Comparison of ENCODE assay signal across 12 cellular contexts in genomic region chr6:30726506-30727413, GRCh38. TPM values are rescaled to one million over a fixed set of nuclear protein-coding genes. Genes with fewer than 3 reads are reported as not detected.
A peak's percentile ranks its signal among the peaks of the same experiment; 100 is the strongest.
DNase-seq lines count a peak whose midpoint lies in the region; ATAC-seq and TF ChIP-seq lines count a peak whose summit lies in the region.
"Had no signal": no experiment of that assay in that cellular context is flagged by ENCODE, and none has a peak within 500 bp of the region (broad histone marks: within the 10 kb centered on the region; RNA-seq: fewer than 3 reads in every experiment).

No MANE protein-coding gene starts in this region.

- H3K27me3 ChIP-seq in AG04450 (ENCODE audit: control insufficient read depth, insufficient read depth, low read length) (no peaks in the 10 kb centered on the region), GM23338 (ENCODE audit: insufficient read depth) (no peaks in the 10 kb centered on the region), mesendoderm (ENCODE audit: insufficient read depth, low read length, poor library complexity) (no peaks in the 10 kb centered on the region), psoas muscle (ENCODE audit: insufficient read depth in 3 of 3, low read length in 2 of 3) (no peaks in the 10 kb centered on the region)
- H3K27me3 ChIP-seq: transverse colon had no signal

- ATAC-seq in GM23338 = no peak
- ATAC-seq in HG03280 (IDR thresholded peaks at IDR 0.05; ENCODE audit: unreplicated experiment) = no peak
- ATAC-seq in psoas muscle = no peak

- DNase-seq in AG04450 (ENCODE audit: low read depth, low spot score) = no peak
- no peak for DNase-seq in GM23338 (ENCODE audit: low spot score)
- no peak for DNase-seq in activated T-helper 1 cell treated with anti-CD3 and anti-CD28 coated beads, Interleukin-12 subunit alpha, Interleukin-12 subunit beta, Interleukin-2, Interleukin-4 antibody, amounts not matched to agents 30 ng/mL and 10 ng/mL and 1 ng/mL, durations not matched to agents 14 hours and 24 hours and 36 hours (ENCODE audit: low spot score)
- peak; percentile 93 for DNase-seq in mesendoderm
- DNase-seq in G401 (ENCODE audit: low spot score) = no peak
- DNase-seq in psoas muscle = no peak
- no peak for DNase-seq in stimulated activated naive CD4-positive, alpha-beta T cell treated with Interleukin-2 at 50 U/mL for 16 hours (lab: John Stamatoyannopoulos, UW)
- DNase-seq: activated naive CD4-positive, alpha-beta T cell treated with anti-CD3 and anti-CD28 coated beads, Interleukin-2, amount 50 U/mL, for 16 hours; NCI-H1092 treated with DMSO at 0.1 percent for 48 hours; stimulated activated CD4-positive, alpha-beta T cell treated with anti-CD3 and anti-CD28 coated beads, Interleukin-4, amount 100 ng/mL, for 4 hours; transverse colon had no signal

- H3K27me3 Mint-ChIP-seq in GM23338 (ENCODE audit: insufficient read depth, low read depth, poor library complexity) = peaks cover 46% of the 10 kb centered on the region
- H3K27me3 Mint-ChIP-seq in activated T-helper 1 cell treated with anti-CD3 and anti-CD28 coated beads, Interleukin-12 subunit alpha, Interleukin-12 subunit beta, Interleukin-2, Interleukin-4 antibody, amounts not matched to agents 30 ng/mL and 10 ng/mL and 1 ng/mL, durations not matched to agents 14 hours and 24 hours and 36 hours (ENCODE audit: insufficient read depth) = no peaks in the 10 kb centered on the region

- H3K4ac ChIP-seq in mesendoderm (ENCODE audit: low read depth, low read length) = no peak overlapping the region

- POLR2A ChIA-PET in AG04450 (lab: Yijun Ruan, JAX) = interaction anchor here (0.6 to 1.5 kb wide), 9 partner anchors 13 to 157 kb away, joined by 3 to 13 read pairs (median 4); partner anchors contain the start of genes DDR1 and FLOT1

- in situ Hi-C loops in G401 (cut with HindIII; ENCODE audit: low sequenced_read_pairs) = no loop called here

- H3F3A ChIP-seq in GM23338 (replicated peaks; ENCODE audit: low read depth) = peaks cover 73% of the 10 kb centered on the region

- TF ChIP-seq CTCF in AG04450 (IDR thresholded peaks at IDR 0.05; ENCODE audit: low read depth, low read length) = no peak
- no peak for TF ChIP-seq CTCF in GM23338 (conservative IDR thresholded peaks at IDR 0.05; ENCODE audit: low read depth in 2 of 2)
- TF ChIP-seq CTCF in psoas muscle (IDR thresholded peaks at IDR 0.05) = no peak

- no peaks in the 10 kb centered on the region; the same call in 2 of the 3 replicates for H3K9me3 Mint-ChIP-seq in GM23338
- H3K9me3 Mint-ChIP-seq in activated T-helper 1 cell treated with anti-CD3 and anti-CD28 coated beads, Interleukin-12 subunit alpha, Interleukin-12 subunit beta, Interleukin-2, Interleukin-4 antibody, amounts not matched to agents 30 ng/mL and 10 ng/mL and 1 ng/mL, durations not matched to agents 14 hours and 24 hours and 36 hours = no peaks in the 10 kb centered on the region

- no peaks in the 10 kb centered on the region for H3K9me3 ChIP-seq in AG04450 (ENCODE audit: control insufficient read depth, insufficient read depth, low read length)
- no peaks in the 10 kb centered on the region for H3K9me3 ChIP-seq in psoas muscle
- H3K9me3 ChIP-seq: transverse colon had no signal

- H2AFZ ChIP-seq in GM23338 = no peak overlapping the region

- H3K18ac ChIP-seq in mesendoderm (ENCODE audit: low read length) = no peak overlapping the region

- H3K27ac ChIP-seq in AG04450 (ENCODE audit: low read depth, low read length) (peak overlapping the region; percentile 21), GM23338 (ENCODE audit: low read depth) (peak overlapping the region; percentile 63), mesendoderm (ENCODE audit: low read depth, low read length) (peak overlapping the region; percentile 53), psoas muscle (no peak overlapping the region)

- no peaks in the 10 kb centered on the region for H3K79me1 ChIP-seq in mesendoderm (ENCODE audit: low read length)

- H2BK5ac ChIP-seq in mesendoderm (ENCODE audit: low read length) = no peak overlapping the region

- no peak overlapping the region for H2BK15ac ChIP-seq in mesendoderm (replicated peaks; ENCODE audit: low read depth)

- CTCF ChIA-PET in AG04450 (lab: Charles Lee) = interaction anchor here (0.6 to 2.4 kb wide), 6 partner anchors 43 to 923 kb away, joined by 3 to 7 read pairs (median 5); partner anchors contain the start of gene DHX16

- H2BK120ac ChIP-seq in mesendoderm (ENCODE audit: low read depth, low read length) = no peak overlapping the region

- H3K56ac ChIP-seq in mesendoderm (ENCODE audit: low read length) = no peak overlapping the region

- H3K4me2 ChIP-seq in GM23338 (no peak overlapping the region), mesendoderm (ENCODE audit: low read length) (no peak overlapping the region)

- H3K9ac ChIP-seq in mesendoderm (ENCODE audit: low read length) = no peak overlapping the region

- intact Hi-C loops in activated T-helper 1 cell treated with anti-CD3 and anti-CD28 coated beads, Interleukin-12 subunit alpha, Interleukin-12 subunit beta, Interleukin-2, Interleukin-4 antibody, amounts not matched to agents 30 ng/mL and 10 ng/mL and 1 ng/mL, durations not matched to agents 14 hours and 24 hours and 36 hours (cut with micrococcal nuclease) = no loop called here
- intact Hi-C loops in psoas muscle (cut with DNase I) = loop anchor here in 1 of 2 donors (10.0 kb wide), 1 partner anchor 182 kb away; no protein-coding TSS in a partner anchor

- H4K5ac ChIP-seq in mesendoderm (ENCODE audit: low read length) = no peak overlapping the region

- no peak overlapping the region for H4K8ac ChIP-seq in mesendoderm (ENCODE audit: low read depth, low read length)

- H3K79me2 ChIP-seq in GM23338 (replicated peaks; ENCODE audit: insufficient read depth) (peaks cover 22% of the 10 kb centered on the region), mesendoderm (ENCODE audit: control insufficient read depth, insufficient read depth, low read length) (peaks cover 23% of the 10 kb centered on the region)

- no peak overlapping the region for H3K23ac ChIP-seq in mesendoderm (ENCODE audit: low read length)

- H3K4me3 ChIP-seq in AG04450 (ENCODE audit: low read depth, low read length) (no peak overlapping the region), GM23338 (no peak overlapping the region), mesendoderm (ENCODE audit: low read length) (no peak overlapping the region), psoas muscle (no peak overlapping the region)
- H3K4me3 ChIP-seq: transverse colon had no signal

- H3K4me3 Mint-ChIP-seq in GM23338 = no peak overlapping the region
- no peak overlapping the region for H3K4me3 Mint-ChIP-seq in activated T-helper 1 cell treated with anti-CD3 and anti-CD28 coated beads, Interleukin-12 subunit alpha, Interleukin-12 subunit beta, Interleukin-2, Interleukin-4 antibody, amounts not matched to agents 30 ng/mL and 10 ng/mL and 1 ng/mL, durations not matched to agents 14 hours and 24 hours and 36 hours

- no peak overlapping the region for H2AK5ac ChIP-seq in mesendoderm (ENCODE audit: low read length)

- H3K9me2 ChIP-seq in GM23338 (ENCODE audit: insufficient read depth) = no peaks in the 10 kb centered on the region

- peaks cover 30% of the 10 kb centered on the region for H3K4me1 Mint-ChIP-seq in GM23338
- peaks cover 60% of the 10 kb centered on the region for H3K4me1 Mint-ChIP-seq in activated T-helper 1 cell treated with anti-CD3 and anti-CD28 coated beads, Interleukin-12 subunit alpha, Interleukin-12 subunit beta, Interleukin-2, Interleukin-4 antibody, amounts not matched to agents 30 ng/mL and 10 ng/mL and 1 ng/mL, durations not matched to agents 14 hours and 24 hours and 36 hours (ENCODE audit: low read depth)

- WGBS in mesendoderm (ENCODE audit: extremely low coverage, insufficient coverage, low lambda C conversion rate) = no CpG with 5 or more reads among the region's 11 CpGs
- WGBS in psoas muscle, 3 donors = 82 to 87% (median 83%) methylated on average over 9 to 11 of the region's 11 CpGs

- no peak overlapping the region for H3K27ac Mint-ChIP-seq in GM23338
- peak overlapping the region; percentile 34 for H3K27ac Mint-ChIP-seq in activated T-helper 1 cell treated with anti-CD3 and anti-CD28 coated beads, Interleukin-12 subunit alpha, Interleukin-12 subunit beta, Interleukin-2, Interleukin-4 antibody, amounts not matched to agents 30 ng/mL and 10 ng/mL and 1 ng/mL, durations not matched to agents 14 hours and 24 hours and 36 hours

- H3K36me3 Mint-ChIP-seq in GM23338 (ENCODE audit: low read depth) = peaks cover 76% of the 10 kb centered on the region
- peaks cover 69% of the 10 kb centered on the region for H3K36me3 Mint-ChIP-seq in activated T-helper 1 cell treated with anti-CD3 and anti-CD28 coated beads, Interleukin-12 subunit alpha, Interleukin-12 subunit beta, Interleukin-2, Interleukin-4 antibody, amounts not matched to agents 30 ng/mL and 10 ng/mL and 1 ng/mL, durations not matched to agents 14 hours and 24 hours and 36 hours (ENCODE audit: low read depth)

- H3K36me3 ChIP-seq in GM23338 (ENCODE audit: insufficient read depth) = peaks cover 39% of the 10 kb centered on the region
- peaks cover 20% of the 10 kb centered on the region for H3K36me3 ChIP-seq in mesendoderm (ENCODE audit: control insufficient read depth, insufficient read depth, low read length)
- peaks cover 16 to 92% of the 10 kb centered on the region in 2 donors for H3K36me3 ChIP-seq in psoas muscle (ENCODE audit: insufficient read depth in 1 of 2, low read depth in 1 of 2)

- H3K4me1 ChIP-seq in GM23338 (ENCODE audit: insufficient read depth) = peaks cover 6% of the 10 kb centered on the region
- H3K4me1 ChIP-seq in mesendoderm (ENCODE audit: control insufficient read depth, low read depth, low read length) = no peaks in the 10 kb centered on the region
- peaks cover 16% of the 10 kb centered on the region for H3K4me1 ChIP-seq in psoas muscle

- H4K20me1 ChIP-seq in GM23338 (replicated peaks; ENCODE audit: insufficient read depth) = peaks cover 41% of the 10 kb centered on the region

RNA-seq across cellular contexts. Expression of gene TUBB, which starts 6.6 kb away (rescaled TPM):
- 1,457 and 1,715 TPM in 2 replicates for polyA plus RNA-seq in AG04450 (2011; rRNA removed)
- 1,694 and 2,026 TPM in 2 replicates for polyA minus RNA-seq in AG04450 (2011; rRNA and poly(A)+ RNA removed)
- 1,591 and 1,704 TPM in 2 replicates for total RNA-seq in GM23338 (2014; rRNA removed; shearing (Covaris generic))
- polyA plus RNA-seq in GM23338 (2016; fragmentation: Nextera tagmentation; extraction: Ambion mirVana) = 1,041 and 1,059 TPM in 2 replicates
- 1,001 and 1,002 TPM in 2 replicates for total RNA-seq in activated T-helper 1 cell treated with anti-CD3 and anti-CD28 coated beads, Interleukin-12 subunit alpha, Interleukin-12 subunit beta, Interleukin-2, Interleukin-4 antibody, amounts not matched to agents 30 ng/mL and 10 ng/mL and 1 ng/mL, durations not matched to agents 14 hours and 24 hours and 36 hours
- 1,956 TPM for polyA plus RNA-seq in mesendoderm (2013, experiment 1 of 2)
- polyA plus RNA-seq in mesendoderm (2013, experiment 2 of 2) = 1,954 TPM
- 456 and 575 TPM in 2 replicates for total RNA-seq in G401 (2014; rRNA removed; shearing (Covaris generic))
- total RNA-seq in psoas muscle = 100 to 1,000 TPM; 136 to 220 (median 201) TPM
- 100 to 1,000 TPM; 175 to 487 (median 187) TPM for polyA plus RNA-seq in psoas muscle

RNA-seq across cellular contexts. Expression of gene MDC1, which starts 9.7 kb away (rescaled TPM):
- polyA plus RNA-seq in AG04450 (2011; rRNA removed) = 4.1 and 6.8 TPM in 2 replicates
- polyA minus RNA-seq in AG04450 (2011; rRNA and poly(A)+ RNA removed) = 9.0 and 9.5 TPM in 2 replicates
- total RNA-seq in GM23338 (2014; rRNA removed; shearing (Covaris generic)) = 28.9 and 32.7 TPM in 2 replicates
- 17.2 and 19.7 TPM in 2 replicates for polyA plus RNA-seq in GM23338 (2016; fragmentation: Nextera tagmentation; extraction: Ambion mirVana)
- 93.7 and 95.7 TPM in 2 replicates for total RNA-seq in activated T-helper 1 cell treated with anti-CD3 and anti-CD28 coated beads, Interleukin-12 subunit alpha, Interleukin-12 subunit beta, Interleukin-2, Interleukin-4 antibody, amounts not matched to agents 30 ng/mL and 10 ng/mL and 1 ng/mL, durations not matched to agents 14 hours and 24 hours and 36 hours
- polyA plus RNA-seq in mesendoderm (2013, experiment 1 of 2) = 30.4 TPM
- 29.4 TPM for polyA plus RNA-seq in mesendoderm (2013, experiment 2 of 2)
- 2.5 and 14.3 TPM in 2 replicates for total RNA-seq in G401 (2014; rRNA removed; shearing (Covaris generic))
- total RNA-seq in psoas muscle = 10 to 100 TPM; 12.7 to 18.0 (median 15.4) TPM
- polyA plus RNA-seq in psoas muscle = 10 to 100 TPM in 1 of 3 donors, 1 to 10 TPM in 2; 4.1 to 10.9 (median 6.5) TPM

RNA-seq across cellular contexts. Expression of gene FLOT1, which starts 15.7 kb away (rescaled TPM):
- polyA plus RNA-seq in AG04450 (2011; rRNA removed) = 155 and 156 TPM in 2 replicates
- polyA minus RNA-seq in AG04450 (2011; rRNA and poly(A)+ RNA removed) = 96.0 and 99.8 TPM in 2 replicates
- total RNA-seq in GM23338 (2014; rRNA removed; shearing (Covaris generic)) = 70.4 and 94.5 TPM in 2 replicates
- polyA plus RNA-seq in GM23338 (2016; fragmentation: Nextera tagmentation; extraction: Ambion mirVana) = 72.2 and 75.1 TPM in 2 replicates
- total RNA-seq in activated T-helper 1 cell treated with anti-CD3 and anti-CD28 coated beads, Interleukin-12 subunit alpha, Interleukin-12 subunit beta, Interleukin-2, Interleukin-4 antibody, amounts not matched to agents 30 ng/mL and 10 ng/mL and 1 ng/mL, durations not matched to agents 14 hours and 24 hours and 36 hours = 252 and 262 TPM in 2 replicates
- 70.7 TPM for polyA plus RNA-seq in mesendoderm (2013, experiment 1 of 2)
- 68.2 TPM for polyA plus RNA-seq in mesendoderm (2013, experiment 2 of 2)
- 170 and 172 TPM in 2 replicates for total RNA-seq in G401 (2014; rRNA removed; shearing (Covaris generic))
- 100 to 1,000 TPM; 113 to 182 (median 153) TPM for total RNA-seq in psoas muscle
- polyA plus RNA-seq in psoas muscle = 100 to 1,000 TPM; 181 to 224 (median 206) TPM

RNA-seq across cellular contexts. Expression of gene IER3, which starts 17.6 kb away (rescaled TPM):
- polyA plus RNA-seq in AG04450 (2011; rRNA removed) = 85.2 and 98.7 TPM in 2 replicates
- polyA minus RNA-seq in AG04450 (2011; rRNA and poly(A)+ RNA removed) = 59.6 and 80.4 TPM in 2 replicates
- 14.1 and 19.9 TPM in 2 replicates for total RNA-seq in GM23338 (2014; rRNA removed; shearing (Covaris generic))
- polyA plus RNA-seq in GM23338 (2016; fragmentation: Nextera tagmentation; extraction: Ambion mirVana) = 21.2 and 23.3 TPM in 2 replicates
- total RNA-seq in activated T-helper 1 cell treated with anti-CD3 and anti-CD28 coated beads, Interleukin-12 subunit alpha, Interleukin-12 subunit beta, Interleukin-2, Interleukin-4 antibody, amounts not matched to agents 30 ng/mL and 10 ng/mL and 1 ng/mL, durations not matched to agents 14 hours and 24 hours and 36 hours = 578 and 603 TPM in 2 replicates
- polyA plus RNA-seq in mesendoderm (2013, experiment 1 of 2) = 285 TPM
- polyA plus RNA-seq in mesendoderm (2013, experiment 2 of 2) = 254 TPM
- 257 and 297 TPM in 2 replicates for total RNA-seq in G401 (2014; rRNA removed; shearing (Covaris generic))
- 10 to 100 TPM in 3 of 4 donors, 1 to 10 TPM in 1; 6.3 to 38.4 (median 23.9) TPM for total RNA-seq in psoas muscle
- 100 to 1,000 TPM in 1 of 3 donors, 1 to 10 TPM in 2; 3.1 to 321 (median 3.2) TPM for polyA plus RNA-seq in psoas muscle

RNA-seq across cellular contexts. Expression of gene NRM, which starts 36.0 kb away (rescaled TPM):
- polyA plus RNA-seq in AG04450 (2011; rRNA removed) = 14.6 and 17.4 TPM in 2 replicates
- 11.0 and 15.0 TPM in 2 replicates for polyA minus RNA-seq in AG04450 (2011; rRNA and poly(A)+ RNA removed)
- 11.3 and 13.8 TPM in 2 replicates for total RNA-seq in GM23338 (2014; rRNA removed; shearing (Covaris generic))
- polyA plus RNA-seq in GM23338 (2016; fragmentation: Nextera tagmentation; extraction: Ambion mirVana) = 29.7 and 33.8 TPM in 2 replicates
- 15.5 and 15.9 TPM in 2 replicates for total RNA-seq in activated T-helper 1 cell treated with anti-CD3 and anti-CD28 coated beads, Interleukin-12 subunit alpha, Interleukin-12 subunit beta, Interleukin-2, Interleukin-4 antibody, amounts not matched to agents 30 ng/mL and 10 ng/mL and 1 ng/mL, durations not matched to agents 14 hours and 24 hours and 36 hours
- 49.8 TPM for polyA plus RNA-seq in mesendoderm (2013, experiment 1 of 2)
- polyA plus RNA-seq in mesendoderm (2013, experiment 2 of 2) = 49.7 TPM
- total RNA-seq in G401 (2014; rRNA removed; shearing (Covaris generic)) = 2.6 and 8.8 TPM in 2 replicates
- 1 to 10 TPM; 2.2 to 3.9 (median 2.6) TPM for total RNA-seq in psoas muscle
- polyA plus RNA-seq in psoas muscle = 1 to 10 TPM; 1.8 to 4.1 (median 1.8) TPM
